Comparison of ENCODE assay signal across 8 cellular contexts in genomic region chr12:12899530-12900380, GRCh38. TPM values are rescaled to one million over a fixed set of nuclear protein-coding genes. Genes with fewer than 3 reads are reported as not detected.
DNase-seq lines count a peak whose midpoint lies in the region; TF ChIP-seq lines count a peak whose summit lies in the region.

No MANE protein-coding gene starts in this region.

- no peaks in the 10 kb centered on the region for H3K4me1 ChIP-seq in effector memory CD4-positive, alpha-beta T cell (ENCODE audit: control insufficient read depth, insufficient read depth, low read length, poor library complexity, severe bottlenecking)

- H3K27ac ChIP-seq in RWPE1 = peak overlapping the region; percentile 96
- no peak overlapping the region for H3K27ac ChIP-seq in effector memory CD4-positive, alpha-beta T cell (ENCODE audit: insufficient read depth, low read length, poor library complexity, severe bottlenecking)

- POLR2A ChIA-PET in RWPE1 (lab: Yijun Ruan, JAX; ENCODE audit: low non-redundant PET) = interaction anchor here (0.6 to 2.1 kb wide), 3 partner anchors 9 to 96 kb away, joined by 3 to 10 read pairs (median 5); partner anchors contain the start of gene GPRC5A

- no peaks in the 10 kb centered on the region for H3K9me3 ChIP-seq in effector memory CD4-positive, alpha-beta T cell (ENCODE audit: control insufficient read depth, low read length)

- H3K4me3 ChIP-seq in fibroblast of mammary gland (ENCODE audit: control insufficient read depth, low read depth, low read length) = no peak overlapping the region
- H3K4me3 ChIP-seq in effector memory CD4-positive, alpha-beta T cell (ENCODE audit: insufficient read depth, low read depth, low read length, poor library complexity, severe bottlenecking) = no peak overlapping the region

- DNase-seq in GM04503 (ENCODE audit: low read depth) = peak; percentile 87
- DNase-seq in H4 (ENCODE audit: low spot score) = peak; percentile 84
- peak; percentile 49 for DNase-seq in RWPE1 (ENCODE audit: low spot score)
- DNase-seq in fibroblast of mammary gland (ENCODE audit: low read depth) = peak; percentile 98
- peak; percentile 84 for DNase-seq in stimulated activated CD4-positive, alpha-beta T cell treated with anti-CD3 and anti-CD28 coated beads, Interleukin-1b, Interleukin-23, amount 100 ng/mL, for 48 hours
- DNase-seq in effector memory CD4-positive, alpha-beta T cell = no peak
- DNase-seq in cerebellar cortex (ENCODE audit: low spot score) = no peak
- no peak for DNase-seq in GM19238 (ENCODE audit: insufficient read length, low spot score)

- TF ChIP-seq CTCF in RWPE1 (conservative IDR thresholded peaks at IDR 0.05; ENCODE audit: low read depth) (no peak), fibroblast of mammary gland (conservative IDR thresholded peaks at IDR 0.05; ENCODE audit: control insufficient read depth, insufficient read depth, low read depth, low read length) (no peak)

- no peaks in the 10 kb centered on the region for H3K27me3 ChIP-seq in effector memory CD4-positive, alpha-beta T cell (replicated peaks; ENCODE audit: control insufficient read depth, insufficient read depth, low read length, poor library complexity, severe bottlenecking)

- H3K36me3 ChIP-seq in effector memory CD4-positive, alpha-beta T cell (ENCODE audit: control insufficient read depth, insufficient read depth, low read length) = no peaks in the 10 kb centered on the region

- CTCF ChIA-PET in RWPE1 (lab: Yijun Ruan, JAX) = interaction anchor here (0.6 to 1.5 kb wide), 3 partner anchors 8 to 110 kb away, joined by 3 to 4 read pairs (median 3); partner anchors contain the start of gene GPRC5A

RNA-seq across cellular contexts. Expression of gene GPRC5A, which starts 8.4 kb away (rescaled TPM):
- 10.1 and 10.9 TPM in 2 replicates for total RNA-seq in H4 (2014; rRNA removed; shearing (Covaris generic))

RNA-seq across cellular contexts. Expression of gene GPRC5D, which starts 52.2 kb away (rescaled TPM):
- not detected in 2 replicates for total RNA-seq in H4 (2014; rRNA removed; shearing (Covaris generic))

Comparison
In these comparisons a context has a peak if more than half of its experiments do, and no peak if none do; other contexts are left out.
1. DNase-seq: peak in GM04503 (single experiment), H4 (single experiment), RWPE1 (single experiment), fibroblast of mammary gland (single experiment) and stimulated activated CD4-positive, alpha-beta T cell treated with anti-CD3 and anti-CD28 coated beads, Interleukin-1b, Interleukin-23, amount 100 ng/mL, for 48 hours (single experiment); none in effector memory CD4-positive, alpha-beta T cell (0 of 3), cerebellar cortex (single experiment) and GM19238 (single experiment).